In genomic region chr11:65858354-65859133, GRCh38 we compare ENCODE assay signal across 8 cellular contexts. TPM values are rescaled to one million over a fixed set of nuclear protein-coding genes. Genes with fewer than 3 reads are reported as not detected.
DNase-seq lines count a peak whose midpoint lies in the region; ATAC-seq, FAIRE-seq and TF ChIP-seq lines count a peak whose summit lies in the region.

No MANE protein-coding gene starts in this region.

- ATAC-seq in naive thymus-derived CD4-positive, alpha-beta T cell: no peak

- H3K27ac Mint-ChIP-seq in chondrocyte (ENCODE audit: unreplicated experiment): peak overlapping the region; percentile 96
- peak overlapping the region; percentile 88 to 99 (median 97) for H3K27ac Mint-ChIP-seq in naive thymus-derived CD4-positive, alpha-beta T cell

- H3K36me3 ChIP-seq in MM.1S (replicated peaks; ENCODE audit: insufficient read depth, low read length): peaks cover 29% of the 10 kb centered on the region
- H3K36me3 ChIP-seq in naive thymus-derived CD4-positive, alpha-beta T cell (ENCODE audit: control insufficient read depth in 2 of 3, insufficient read depth in 3 of 3, low read length in 3 of 3): peaks cover 28 to 61% (median 37%) of the 10 kb centered on the region in 3 experiments

- H3K4me1 ChIP-seq in MM.1S (ENCODE audit: low read length): peaks cover 16% of the 10 kb centered on the region
- peaks cover 39 to 43% of the 10 kb centered on the region in 2 donors for H3K4me1 ChIP-seq in naive thymus-derived CD4-positive, alpha-beta T cell (ENCODE audit: control insufficient read depth in 2 of 2, insufficient read depth in 2 of 2, low read length in 2 of 2)

- peaks cover 68% of the 10 kb centered on the region for H3K4me1 Mint-ChIP-seq in chondrocyte (ENCODE audit: low read depth)
- H3K4me1 Mint-ChIP-seq in naive thymus-derived CD4-positive, alpha-beta T cell: peaks cover 43 to 70% (median 57%) of the 10 kb centered on the region in 7 donors

- no peaks in the 10 kb centered on the region for H3K27me3 Mint-ChIP-seq in chondrocyte (ENCODE audit: low read depth)
- no peaks in the 10 kb centered on the region for H3K27me3 Mint-ChIP-seq in naive thymus-derived CD4-positive, alpha-beta T cell

- DNase-seq in MM.1S (no peak), chondrocyte (ENCODE audit: low spot score) (no peak), frontal cortex (ENCODE audit: low spot score in 2 of 2) (no peak), OCI-M2 (lab: John Stamatoyannopoulos, UW; ENCODE audit: unreplicated experiment) (no peak), NCI-H2227 (lab: John Stamatoyannopoulos, UW; ENCODE audit: unreplicated experiment) (no peak)
- DNase-seq in naive thymus-derived CD4-positive, alpha-beta T cell: no peak
- DNase-seq in activated effector memory CD4-positive, alpha-beta T cell treated with Interleukin-2 at 50 U/mL for 16 hours: no peak

- CTCF ChIA-PET in naive thymus-derived CD4-positive, alpha-beta T cell (lab: Charles Lee): interaction anchor here (1.2 to 8.3 kb wide), 5 partner anchors 12 to 244 kb away, joined by 3 to 159 read pairs (median 9); partner anchors contain the start of genes CCDC85B, FIBP, MAP3K11 and PCNX3

- peaks cover 38% of the 10 kb centered on the region for H3K36me3 Mint-ChIP-seq in chondrocyte (ENCODE audit: low read depth)
- H3K36me3 Mint-ChIP-seq in naive thymus-derived CD4-positive, alpha-beta T cell: peaks cover 16 to 44% (median 26%) of the 10 kb centered on the region in 5 donors

- peak overlapping the region; percentile 86; the same call in 1 of the 2 replicates for H3K27ac ChIP-seq in MM.1S (ENCODE audit: low read length)
- H3K27ac ChIP-seq in naive thymus-derived CD4-positive, alpha-beta T cell (ENCODE audit: low read depth, low read length): peak overlapping the region; percentile 88

- no peaks in the 10 kb centered on the region for H3K27me3 ChIP-seq in MM.1S (replicated peaks; ENCODE audit: insufficient read depth, low read length)
- no peaks in the 10 kb centered on the region for H3K27me3 ChIP-seq in naive thymus-derived CD4-positive, alpha-beta T cell (ENCODE audit: control insufficient read depth in 2 of 2, insufficient read depth in 2 of 2, low read length in 2 of 2)

- H3K9me3 Mint-ChIP-seq in chondrocyte (ENCODE audit: low read depth): no peaks in the 10 kb centered on the region
- H3K9me3 Mint-ChIP-seq in naive thymus-derived CD4-positive, alpha-beta T cell: peaks cover 0 to 9% (median 0%) of the 10 kb centered on the region in 11 donors

- peak overlapping the region; percentile 96 for H3K4me2 ChIP-seq in MM.1S (ENCODE audit: low read depth, low read length)

- H2AFZ ChIP-seq in MM.1S (ENCODE audit: low read length): peak overlapping the region; percentile 90

- peak overlapping the region; percentile 93; the same call in 1 of the 2 replicates for H3K9ac ChIP-seq in MM.1S (ENCODE audit: low read length)

- H3K4me3 Mint-ChIP-seq in chondrocyte (ENCODE audit: unreplicated experiment): peak overlapping the region; percentile 82
- H3K4me3 Mint-ChIP-seq in naive thymus-derived CD4-positive, alpha-beta T cell: peak overlapping the region; percentile 92 to 100 (median 97)

- intact Hi-C loops in naive thymus-derived CD4-positive, alpha-beta T cell (cut with micrococcal nuclease): loop anchor here (1.0 to 10.0 kb wide), 27 partner anchors 14 to 1541 kb away; partner anchors contain the start of genes BANF1 (in 2 of the 2), EIF1AD (in 2 of the 2), KAT5 (in 2 of the 2) and PCNX3 (in 2 of the 2)

- H3F3A ChIP-seq in MM.1S (ENCODE audit: insufficient read depth, low read length): peaks cover 55% of the 10 kb centered on the region

- TF ChIP-seq CTCF in GM12875 (IDR thresholded peaks at IDR 0.05; ENCODE audit: borderline replicate concordance, insufficient read depth, low read depth, low read length) (no peak), MM.1S (IDR thresholded peaks at IDR 0.05; ENCODE audit: low read length) (no peak), chondrocyte (IDR thresholded peaks at IDR 0.05) (no peak)

- FAIRE-seq in frontal cortex (lab: Jason Lieb, UNC): no peak

- H3K4me3 ChIP-seq in GM12875 (ENCODE audit: low read depth, low read length) (peak overlapping the region; percentile 93), MM.1S (ENCODE audit: low read length) (peak overlapping the region; percentile 99)
- peak overlapping the region; percentile 65 for H3K4me3 ChIP-seq in naive thymus-derived CD4-positive, alpha-beta T cell (ENCODE audit: low read length)

- POLR2A ChIA-PET in naive thymus-derived CD4-positive, alpha-beta T cell (lab: Charles Lee): interaction anchor here (0.6 to 12.9 kb wide), 36 partner anchors 10 to 1623 kb away, joined by 3 to 316 read pairs (median 4); partner anchors contain the start of genes BANF1, CCDC85B, CTSW and EFEMP2

- H3K9me2 ChIP-seq in MM.1S (replicated peaks; ENCODE audit: insufficient read depth, low read length): no peaks in the 10 kb centered on the region

- H3K79me2 ChIP-seq in MM.1S (ENCODE audit: low read length): peaks cover 70% of the 10 kb centered on the region

- H4K20me1 ChIP-seq in MM.1S (ENCODE audit: insufficient read depth, low read length): peaks cover 28% of the 10 kb centered on the region

- H3K9me3 ChIP-seq in MM.1S (replicated peaks; ENCODE audit: insufficient read depth, low read length): no peaks in the 10 kb centered on the region
- H3K9me3 ChIP-seq in naive thymus-derived CD4-positive, alpha-beta T cell (ENCODE audit: control insufficient read depth in 2 of 3, low read length in 3 of 3): no peaks in the 10 kb centered on the region

RNA-seq across cellular contexts. Expression of gene CFL1, which starts 0.6 kb away (rescaled TPM):
- total RNA-seq in chondrocyte (850 to 1,236 TPM (median 1,222 TPM) in 3 replicates), frontal cortex (613 TPM)
- 1,000 to 10,000 TPM in 1 of 5 experiments, 100 to 1,000 TPM in 4; 403 to 1,550 (median 533) TPM for total RNA-seq in naive thymus-derived CD4-positive, alpha-beta T cell
- polyA plus RNA-seq in naive thymus-derived CD4-positive, alpha-beta T cell: 1,000 to 10,000 TPM; 2,039 to 2,314 TPM

RNA-seq across cellular contexts. Expression of gene MUS81, which starts 1.7 kb away (rescaled TPM):
- 55.7 to 68.4 TPM (median 66.3 TPM) in 3 replicates for total RNA-seq in chondrocyte
- 100 to 1,000 TPM in 2 of 5 experiments, 10 to 100 TPM in 3; 51.8 to 117 (median 97.7) TPM for total RNA-seq in naive thymus-derived CD4-positive, alpha-beta T cell
- polyA plus RNA-seq in naive thymus-derived CD4-positive, alpha-beta T cell: 10 to 100 TPM; 18.3 to 33.0 TPM
- 42.8 TPM for total RNA-seq in frontal cortex

RNA-seq across cellular contexts. Expression of gene EFEMP2, which starts 14.1 kb away (rescaled TPM):
- 174 to 310 TPM (median 290 TPM) in 3 replicates for total RNA-seq in chondrocyte
- 10 to 100 TPM in 3 of 5 experiments, 1 to 10 TPM in 2; 5.9 to 16.0 (median 12.7) TPM for total RNA-seq in naive thymus-derived CD4-positive, alpha-beta T cell
- under 1 TPM; 0.40 to 0.60 TPM for polyA plus RNA-seq in naive thymus-derived CD4-positive, alpha-beta T cell
- 13.0 TPM for total RNA-seq in frontal cortex

RNA-seq across cellular contexts. Expression of gene CTSW, which starts 21.1 kb away (rescaled TPM):
- total RNA-seq in chondrocyte (not detected in 3 replicates), frontal cortex (not detected)
- 100 to 1,000 TPM in 1 of 5 experiments, 10 to 100 TPM in 4; 24.9 to 148 (median 29.3) TPM for total RNA-seq in naive thymus-derived CD4-positive, alpha-beta T cell
- polyA plus RNA-seq in naive thymus-derived CD4-positive, alpha-beta T cell: 10 to 100 TPM; 31.7 to 58.7 TPM

RNA-seq across cellular contexts. Expression of gene SNX32, which starts 24.8 kb away (rescaled TPM):
- total RNA-seq in chondrocyte (0.79 to 1.8 TPM (median 0.80 TPM) in 3 replicates), frontal cortex (6.1 TPM)
- total RNA-seq in naive thymus-derived CD4-positive, alpha-beta T cell: 1 to 10 TPM in 3 of 5 experiments, under 1 TPM in 2; 0.81 to 2.0 (median 1.1) TPM
- under 1 TPM; 0.38 to 0.60 TPM for polyA plus RNA-seq in naive thymus-derived CD4-positive, alpha-beta T cell

Comparison
In these comparisons a context has a peak if more than half of its experiments do, and no peak if none do; other contexts are left out.
1. RNA of gene EFEMP2, which starts 14.1 kb away (total RNA-seq): 174 to 310 TPM in chondrocyte; 13.0 TPM in frontal cortex (single experiment) and 5.9 to 16.0 TPM in naive thymus-derived CD4-positive, alpha-beta T cell; every median in the first group is over 10 times any median in the second.
2. Peak in every context shown above with its lines, with median percentiles within 50 percentile points of each other: H3K4me3 ChIP-seq.